ENCODE assay signal across 18 cellular contexts in genomic region chr1:153629343-153629665, GRCh38. TPM values are rescaled to one million over a fixed set of nuclear protein-coding genes. Genes with fewer than 3 reads are reported as not detected.
DNase-seq lines count a peak whose midpoint lies in the region; ATAC-seq and TF ChIP-seq lines count a peak whose summit lies in the region.
"Had no signal": no experiment of that assay in that cellular context is flagged by ENCODE, and none has a peak within 500 bp of the region (broad histone marks: within the 10 kb centered on the region; RNA-seq: fewer than 3 reads in every experiment).

No MANE protein-coding gene starts in this region.

- DNase-seq in Right ventricle myocardium superior (peak; percentile 24), Right ventricle myocardium inferior (ENCODE audit: missing footprints) (no peak), left cardiac atrium (peak; percentile 14), upper lobe of right lung (peak; percentile 51)
- no peak for DNase-seq in activated CD4-positive, alpha-beta T cell treated with anti-CD3 and anti-CD28 coated beads for 4 hours
- DNase-seq: activated CD4-positive, alpha-beta T cell treated with anti-CD3 and anti-CD28 coated beads, Interleukin-2, amount 50 U/mL, for 48 hours; activated T-cell treated with anti-CD3 and anti-CD28 coated beads, Interleukin-2, amount 50 U/mL, for 72 hours; CD4-positive, alpha-beta T cell; DMS79; immature natural killer cell; NCI-H1092 treated with DMSO at 0.1 percent for 48 hours; NCI-H748 treated with DMSO at 0.1 percent for 48 hours; stimulated activated CD4-positive, alpha-beta T cell treated with anti-CD3 and anti-CD28 coated beads, Interleukin-4, amount 100 ng/mL, for 1 hour had no signal

- H3K9me3 ChIP-seq in parathyroid adenoma (ENCODE audit: control insufficient read depth, low read length) (no peaks in the 10 kb centered on the region), upper lobe of right lung (no peaks in the 10 kb centered on the region)

- H3K4me2 ChIP-seq in parathyroid adenoma (ENCODE audit: low read length), result peak overlapping the region; percentile 65

- H3K79me2 ChIP-seq in parathyroid adenoma, result peaks cover 3% of the 10 kb centered on the region

- no peaks in the 10 kb centered on the region for H3K27me3 ChIP-seq in parathyroid adenoma (ENCODE audit: control insufficient read depth, insufficient read depth, low read length)
- H3K27me3 ChIP-seq in upper lobe of right lung, result no peaks in the 10 kb centered on the region

- H3K4me3 ChIP-seq in parathyroid adenoma (ENCODE audit: low read depth, low read length) (no peak overlapping the region), upper lobe of right lung (no peak overlapping the region)

- H2AFZ ChIP-seq in parathyroid adenoma, result no peak overlapping the region

- intact Hi-C loops in Right ventricle myocardium superior (cut with DNase I), result no loop called here
- intact Hi-C loops in Right ventricle myocardium inferior (cut with DNase I), result loop anchor here (2.0 kb wide), 1 partner anchor 17 kb away; the partner anchor contains the start of gene S100A16
- intact Hi-C loops in left cardiac atrium (cut with DNase I), result no loop called here
- intact Hi-C loops in upper lobe of right lung (cut with DNase I), result loop anchor here (10.0 kb wide), 1 partner anchor 55 kb away; no protein-coding TSS in a partner anchor

- TF ChIP-seq CTCF in parathyroid adenoma (IDR thresholded peaks at IDR 0.05), result no peak
- no peak for TF ChIP-seq CTCF in upper lobe of right lung (IDR thresholded peaks at IDR 0.05)

- H3K4me1 ChIP-seq in parathyroid adenoma (peaks cover 16% of the 10 kb centered on the region), upper lobe of right lung (peaks cover 28% of the 10 kb centered on the region)

- H3K36me3 ChIP-seq in parathyroid adenoma (ENCODE audit: control insufficient read depth, insufficient read depth, low read length) (no peaks in the 10 kb centered on the region), upper lobe of right lung (no peaks in the 10 kb centered on the region)

- peak overlapping the region; percentile 98 for H3K27ac ChIP-seq in parathyroid adenoma
- no peak overlapping the region for H3K27ac ChIP-seq in upper lobe of right lung

- H3K9ac ChIP-seq in parathyroid adenoma, result no peak overlapping the region

- ATAC-seq in Right ventricle myocardium superior (ENCODE audit: poor library complexity), result no peak
- ATAC-seq in Right ventricle myocardium inferior, result no peak
- no peak for ATAC-seq in left cardiac atrium
- no peak for ATAC-seq in upper lobe of right lung
- no peak for ATAC-seq in HG02623 (IDR thresholded peaks at IDR 0.05; ENCODE audit: unreplicated experiment)
- ATAC-seq in GM19452 (IDR thresholded peaks at IDR 0.05; ENCODE audit: unreplicated experiment), result no peak
- ATAC-seq: activated T-cell treated with anti-CD3 and anti-CD28 coated beads, Interleukin-2, amount 50 U/mL, for 72 hours; K562 had no signal

RNA-seq across cellular contexts. Expression of gene S100A1, which starts 1.1 kb away (rescaled TPM):
- total RNA-seq in Right ventricle myocardium superior (2,267 TPM), Right ventricle myocardium inferior (2,065 TPM), left cardiac atrium (1,000 to 10,000 TPM; 1,254 to 1,508 TPM), upper lobe of right lung (not detected)
- total RNA-seq: A673; activated T-cell treated with anti-CD3 and anti-CD28 coated beads, Interleukin-2, amount 50 U/mL, for 72 hours; CD4-positive, alpha-beta T cell had no signal

RNA-seq across cellular contexts. Expression of gene S100A13, which starts 2.0 kb away (rescaled TPM):
- 153 TPM for total RNA-seq in Right ventricle myocardium superior
- total RNA-seq in Right ventricle myocardium inferior, result 155 TPM
- total RNA-seq in left cardiac atrium, result 100 to 1,000 TPM; 169 to 197 TPM
- 76.1 TPM for total RNA-seq in upper lobe of right lung

RNA-seq across cellular contexts. Expression of gene CHTOP, which starts 4.6 kb away (rescaled TPM):
- total RNA-seq in Right ventricle myocardium superior (68.1 TPM), Right ventricle myocardium inferior (72.1 TPM), left cardiac atrium (10 to 100 TPM; 60.1 to 61.9 TPM), upper lobe of right lung (63.5 TPM)

RNA-seq across cellular contexts. Expression of gene S100A14, which starts 13.2 kb away (rescaled TPM):
- total RNA-seq in Right ventricle myocardium superior (5.8 TPM), Right ventricle myocardium inferior (6.3 TPM), left cardiac atrium (1 to 10 TPM; 1.8 to 5.8 TPM), upper lobe of right lung (112 TPM)
- total RNA-seq: A673; CD4-positive, alpha-beta T cell had no signal

RNA-seq across cellular contexts. Expression of gene S100A16, which starts 16.4 kb away (rescaled TPM):
- total RNA-seq in Right ventricle myocardium superior, result 44.3 TPM
- total RNA-seq in Right ventricle myocardium inferior, result 49.2 TPM
- total RNA-seq in left cardiac atrium, result 10 to 100 TPM; 48.2 to 64.7 TPM
- 69.6 TPM for total RNA-seq in upper lobe of right lung
- total RNA-seq: activated T-cell treated with anti-CD3 and anti-CD28 coated beads, Interleukin-2, amount 50 U/mL, for 72 hours; CD4-positive, alpha-beta T cell had no signal

Comparison
In these comparisons a context has a peak if more than half of its experiments do, and no peak if none do; other contexts are left out.
1. DNase-seq: peak in Right ventricle myocardium superior (single experiment), left cardiac atrium (single experiment) and upper lobe of right lung (single experiment); none in Right ventricle myocardium inferior (single experiment) and activated CD4-positive, alpha-beta T cell treated with anti-CD3 and anti-CD28 coated beads for 4 hours (0 of 2).
2. intact Hi-C loops: an anchor here in Right ventricle myocardium inferior (2.0 kb wide) and upper lobe of right lung (10.0 kb wide); none called in Right ventricle myocardium superior and left cardiac atrium.
3. RNA of gene S100A1, which starts 1.1 kb away (total RNA-seq): 2,267 TPM in Right ventricle myocardium superior (single experiment), 2,065 TPM in Right ventricle myocardium inferior (single experiment) and 1,254 to 1,508 TPM in left cardiac atrium; not detected in upper lobe of right lung (single experiment); every median in the first group is over 100 times any median in the second.